ENCODE assay signal across 1 cellular context in the genomic region with DNA sequence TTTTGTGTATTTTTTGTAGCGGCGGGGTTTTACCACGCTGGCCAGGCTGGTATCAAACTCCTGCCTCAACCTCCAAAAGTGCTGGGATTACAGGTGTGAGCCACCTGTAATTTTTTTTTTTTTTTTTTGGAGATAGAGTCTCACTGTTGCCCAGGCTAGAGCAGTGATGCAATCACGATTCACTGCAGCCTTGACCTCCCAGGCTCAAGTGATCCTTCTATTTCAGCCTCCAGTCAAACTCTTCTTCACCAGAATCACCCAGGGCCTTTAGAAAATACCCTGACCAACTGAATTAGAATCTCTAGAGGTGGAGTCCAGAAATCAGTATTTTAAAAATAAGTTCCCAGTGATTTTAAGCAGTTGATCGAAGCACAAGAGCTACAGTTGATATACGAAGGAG.
TF ChIP-seq lines count a peak whose summit lies in the region.

No MANE protein-coding gene starts in this region.

TF ChIP-seq in A549, 52 proteins besides CTCF, POLR2A, EP300 and RAD21 (continued from another document):
- TF ChIP-seq, protein P1, sequence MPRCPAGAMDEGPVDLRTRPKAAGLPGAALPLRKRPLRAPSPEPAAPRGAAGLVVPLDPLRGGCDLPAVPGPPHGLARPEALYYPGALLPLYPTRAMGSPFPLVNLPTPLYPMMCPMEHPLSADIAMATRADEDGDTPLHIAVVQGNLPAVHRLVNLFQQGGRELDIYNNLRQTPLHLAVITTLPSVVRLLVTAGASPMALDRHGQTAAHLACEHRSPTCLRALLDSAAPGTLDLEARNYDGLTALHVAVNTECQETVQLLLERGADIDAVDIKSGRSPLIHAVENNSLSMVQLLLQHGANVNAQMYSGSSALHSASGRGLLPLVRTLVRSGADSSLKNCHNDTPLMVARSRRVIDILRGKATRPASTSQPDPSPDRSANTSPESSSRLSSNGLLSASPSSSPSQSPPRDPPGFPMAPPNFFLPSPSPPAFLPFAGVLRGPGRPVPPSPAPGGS (IDR thresholded peaks at IDR 0.05): no peak
TF ChIP-seq in A549: peak in this region for 0.
